Comparison of ENCODE assay signal across 1 cellular context in the genomic region with DNA sequence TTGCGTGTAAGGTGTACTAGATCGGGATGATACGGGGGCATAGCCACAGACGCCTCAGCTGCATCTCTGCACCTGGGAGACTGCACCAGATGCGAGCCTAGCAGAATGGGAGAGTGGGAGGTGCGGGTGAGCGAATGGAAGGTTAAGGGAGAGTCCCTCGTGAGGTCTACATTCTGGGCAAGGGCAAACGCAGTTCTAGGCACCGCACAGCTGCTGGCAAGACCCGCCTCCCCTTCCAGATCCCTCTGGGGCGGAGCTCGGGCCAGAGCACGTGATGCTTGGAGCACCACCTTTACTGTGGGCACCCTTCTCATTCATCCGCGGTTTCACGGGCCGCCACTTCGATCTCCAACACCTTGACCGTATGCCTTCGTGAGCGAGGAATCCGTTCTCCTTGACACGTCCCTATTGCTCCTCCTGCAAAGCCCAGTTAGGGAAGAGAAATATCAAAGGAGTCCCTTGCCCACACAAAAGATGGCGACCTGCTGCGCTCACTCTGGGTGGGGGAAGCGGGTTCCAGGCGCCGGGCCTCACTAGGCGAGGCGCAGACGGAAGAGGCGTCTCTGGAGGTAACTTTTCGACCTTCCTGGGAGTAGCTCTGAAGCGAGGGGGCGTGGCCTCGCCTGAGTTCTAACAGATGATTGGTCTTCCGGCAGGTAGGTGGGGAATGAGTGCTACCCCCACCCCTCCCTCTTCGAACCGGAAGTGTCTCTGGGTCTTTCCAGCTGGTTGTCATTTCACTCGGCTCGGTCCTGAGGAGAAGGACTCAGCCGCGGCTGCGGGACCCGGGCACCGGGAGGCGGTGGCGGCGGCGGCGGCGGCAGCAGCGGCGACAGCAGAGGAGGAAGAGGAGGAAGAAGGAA.
TF ChIP-seq lines count a peak whose summit lies in the region.

A gene (plus strand): TSS at position 740 of the 863 bp plus-strand sequence. CDS start 1,385 bp downstream, outside the sequence.

TF ChIP-seq in GM12878, 131 proteins besides CTCF, POLR2A, EP300 and RAD21 (continued from another document):
- TF ChIP-seq, protein P1, sequence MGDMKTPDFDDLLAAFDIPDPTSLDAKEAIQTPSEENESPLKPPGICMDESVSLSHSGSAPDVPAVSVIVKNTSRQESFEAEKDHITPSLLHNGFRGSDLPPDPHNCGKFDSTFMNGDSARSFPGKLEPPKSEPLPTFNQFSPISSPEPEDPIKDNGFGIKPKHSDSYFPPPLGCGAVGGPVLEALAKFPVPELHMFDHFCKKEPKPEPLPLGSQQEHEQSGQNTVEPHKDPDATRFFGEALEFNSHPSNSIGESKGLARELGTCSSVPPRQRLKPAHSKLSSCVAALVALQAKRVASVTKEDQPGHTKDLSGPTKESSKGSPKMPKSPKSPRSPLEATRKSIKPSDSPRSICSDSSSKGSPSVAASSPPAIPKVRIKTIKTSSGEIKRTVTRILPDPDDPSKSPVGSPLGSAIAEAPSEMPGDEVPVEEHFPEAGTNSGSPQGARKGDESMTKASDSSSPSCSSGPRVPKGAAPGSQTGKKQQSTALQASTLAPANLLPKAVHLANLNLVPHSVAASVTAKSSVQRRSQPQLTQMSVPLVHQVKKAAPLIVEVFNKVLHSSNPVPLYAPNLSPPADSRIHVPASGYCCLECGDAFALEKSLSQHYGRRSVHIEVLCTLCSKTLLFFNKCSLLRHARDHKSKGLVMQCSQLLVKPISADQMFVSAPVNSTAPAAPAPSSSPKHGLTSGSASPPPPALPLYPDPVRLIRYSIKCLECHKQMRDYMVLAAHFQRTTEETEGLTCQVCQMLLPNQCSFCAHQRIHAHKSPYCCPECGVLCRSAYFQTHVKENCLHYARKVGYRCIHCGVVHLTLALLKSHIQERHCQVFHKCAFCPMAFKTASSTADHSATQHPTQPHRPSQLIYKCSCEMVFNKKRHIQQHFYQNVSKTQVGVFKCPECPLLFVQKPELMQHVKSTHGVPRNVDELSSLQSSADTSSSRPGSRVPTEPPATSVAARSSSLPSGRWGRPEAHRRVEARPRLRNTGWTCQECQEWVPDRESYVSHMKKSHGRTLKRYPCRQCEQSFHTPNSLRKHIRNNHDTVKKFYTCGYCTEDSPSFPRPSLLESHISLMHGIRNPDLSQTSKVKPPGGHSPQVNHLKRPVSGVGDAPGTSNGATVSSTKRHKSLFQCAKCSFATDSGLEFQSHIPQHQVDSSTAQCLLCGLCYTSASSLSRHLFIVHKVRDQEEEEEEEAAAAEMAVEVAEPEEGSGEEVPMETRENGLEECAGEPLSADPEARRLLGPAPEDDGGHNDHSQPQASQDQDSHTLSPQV (IDR thresholded peaks at IDR 0.05): peak; percentile 99
- no peak; the same call in 1 of the 2 replicates for TF ChIP-seq JUND (IDR thresholded peaks at IDR 0.05; ENCODE audit: low read depth, low read length)
- no peak for TF ChIP-seq SUPT20H (IDR thresholded peaks at IDR 0.05; ENCODE audit: borderline replicate concordance, control insufficient read depth, low read depth, low read length)
- peak; percentile 35; the same call in 1 of the 2 replicates for TF ChIP-seq ZNF207 (IDR thresholded peaks at IDR 0.05; ENCODE audit: borderline replicate concordance)
- peak; percentile 88 for TF ChIP-seq CREM (IDR thresholded peaks at IDR 0.05; ENCODE audit: low read depth)
- peak; percentile 88 for TF ChIP-seq SMAD5 (IDR thresholded peaks at IDR 0.05; ENCODE audit: low read depth)
- peak; percentile 97 for TF ChIP-seq IKZF1 (conservative IDR thresholded peaks at IDR 0.05)
- TF ChIP-seq, protein P2, sequence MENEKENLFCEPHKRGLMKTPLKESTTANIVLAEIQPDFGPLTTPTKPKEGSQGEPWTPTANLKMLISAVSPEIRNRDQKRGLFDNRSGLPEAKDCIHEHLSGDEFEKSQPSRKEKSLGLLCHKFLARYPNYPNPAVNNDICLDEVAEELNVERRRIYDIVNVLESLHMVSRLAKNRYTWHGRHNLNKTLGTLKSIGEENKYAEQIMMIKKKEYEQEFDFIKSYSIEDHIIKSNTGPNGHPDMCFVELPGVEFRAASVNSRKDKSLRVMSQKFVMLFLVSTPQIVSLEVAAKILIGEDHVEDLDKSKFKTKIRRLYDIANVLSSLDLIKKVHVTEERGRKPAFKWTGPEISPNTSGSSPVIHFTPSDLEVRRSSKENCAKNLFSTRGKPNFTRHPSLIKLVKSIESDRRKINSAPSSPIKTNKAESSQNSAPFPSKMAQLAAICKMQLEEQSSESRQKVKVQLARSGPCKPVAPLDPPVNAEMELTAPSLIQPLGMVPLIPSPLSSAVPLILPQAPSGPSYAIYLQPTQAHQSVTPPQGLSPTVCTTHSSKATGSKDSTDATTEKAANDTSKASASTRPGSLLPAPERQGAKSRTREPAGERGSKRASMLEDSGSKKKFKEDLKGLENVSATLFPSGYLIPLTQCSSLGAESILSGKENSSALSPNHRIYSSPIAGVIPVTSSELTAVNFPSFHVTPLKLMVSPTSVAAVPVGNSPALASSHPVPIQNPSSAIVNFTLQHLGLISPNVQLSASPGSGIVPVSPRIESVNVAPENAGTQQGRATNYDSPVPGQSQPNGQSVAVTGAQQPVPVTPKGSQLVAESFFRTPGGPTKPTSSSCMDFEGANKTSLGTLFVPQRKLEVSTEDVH (IDR thresholded peaks at IDR 0.05; ENCODE audit: low read depth, partially characterized antibody): peak; percentile 68
- 0 out of 2 replicates have a peak, but pooled peaks have one; percentile 13 for TF ChIP-seq BACH1 (IDR thresholded peaks at IDR 0.05; ENCODE audit: borderline replicate concordance)
- TF ChIP-seq CREB1 (IDR thresholded peaks at IDR 0.05; ENCODE audit: low read depth): peak; percentile 77
- no peak for TF ChIP-seq LARP7 (IDR thresholded peaks at IDR 0.05)
- 0 out of 4 replicates have a peak, but pooled peaks of 1 of the 2 experiments have one; percentile 35 for TF ChIP-seq SRF (IDR thresholded peaks at IDR 0.05; ENCODE audit: low read depth in 2 of 2, low read length in 2 of 2)
- no peak for TF ChIP-seq NFIC (IDR thresholded peaks at IDR 0.05; ENCODE audit: low read depth, low read length)
- no peak for TF ChIP-seq SREBF1 (IDR thresholded peaks at IDR 0.05; ENCODE audit: low read length)
- TF ChIP-seq, protein P3, sequence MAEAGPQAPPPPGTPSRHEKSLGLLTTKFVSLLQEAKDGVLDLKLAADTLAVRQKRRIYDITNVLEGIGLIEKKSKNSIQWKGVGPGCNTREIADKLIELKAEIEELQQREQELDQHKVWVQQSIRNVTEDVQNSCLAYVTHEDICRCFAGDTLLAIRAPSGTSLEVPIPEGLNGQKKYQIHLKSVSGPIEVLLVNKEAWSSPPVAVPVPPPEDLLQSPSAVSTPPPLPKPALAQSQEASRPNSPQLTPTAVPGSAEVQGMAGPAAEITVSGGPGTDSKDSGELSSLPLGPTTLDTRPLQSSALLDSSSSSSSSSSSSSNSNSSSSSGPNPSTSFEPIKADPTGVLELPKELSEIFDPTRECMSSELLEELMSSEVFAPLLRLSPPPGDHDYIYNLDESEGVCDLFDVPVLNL (IDR thresholded peaks at IDR 0.05; ENCODE audit: low read depth, low read length): no peak
